8 cellular contexts compared by ENCODE assay signal in genomic region chr7:158863611-158864506, GRCh38. TPM values are rescaled to one million over a fixed set of nuclear protein-coding genes. Genes with fewer than 3 reads are reported as not detected.
DNase-seq lines count a peak whose midpoint lies in the region; ATAC-seq and TF ChIP-seq lines count a peak whose summit lies in the region.

No MANE protein-coding gene starts in this region.

- H3K4me3 ChIP-seq in ascending aorta: peak overlapping the region; percentile 61 to 77

- ATAC-seq in HG03108 (IDR thresholded peaks at IDR 0.05; ENCODE audit: unreplicated experiment) (peak; percentile 33), left ventricle myocardium superior (peak; percentile 90)

- H3K9me3 ChIP-seq in ascending aorta: no peaks in the 10 kb centered on the region

- peaks cover 0 to 6% of the 10 kb centered on the region in 2 donors for H3K4me1 ChIP-seq in ascending aorta

- no peaks in the 10 kb centered on the region for H3K36me3 ChIP-seq in ascending aorta

- DNase-seq in NCI-H510A (lab: John Stamatoyannopoulos, UW): peak; percentile 45
- DNase-seq in NCI-H510A treated with DMSO at 0.1 percent for 48 hours (lab: John Stamatoyannopoulos, UW): no peak
- peak; percentile 55 for DNase-seq in RKO (ENCODE audit: low spot score)
- DNase-seq in ascending aorta (ENCODE audit: low spot score in 2 of 2): peak; percentile 23 to 84
- peak; percentile 89 for DNase-seq in left ventricle myocardium superior
- peak; percentile 77 for DNase-seq in renal cortical epithelial cell (ENCODE audit: low read depth)
- no peak for DNase-seq in effector CD4-positive, alpha-beta T cell

- peak overlapping the region; percentile 83 for H3K27ac ChIP-seq in ascending aorta

- H3K27me3 ChIP-seq in ascending aorta: no peaks in the 10 kb centered on the region

- intact Hi-C loops in ascending aorta (cut with DNase I) (loop anchor here (10.0 kb wide), 2 partner anchors 241 to 1969 kb away; partner anchors contain the start of gene LMBR1), left ventricle myocardium superior (cut with micrococcal nuclease) (no loop called here)

- no peak for TF ChIP-seq CTCF in ascending aorta (IDR thresholded peaks at IDR 0.05)

RNA-seq across cellular contexts. Expression of gene DYNC2I1, which starts 7.5 kb away (rescaled TPM):
- 7.6 TPM for total RNA-seq in ascending aorta
- 32.3 TPM for total RNA-seq in left ventricle myocardium superior
- 4.2 and 17.5 TPM in 2 replicates for total RNA-seq in renal cortical epithelial cell

RNA-seq across cellular contexts. Expression of gene ESYT2, which starts 34.5 kb away (rescaled TPM):
- total RNA-seq in ascending aorta (102 TPM), left ventricle myocardium superior (44.3 TPM), renal cortical epithelial cell (134 and 226 TPM in 2 replicates)

Comparison
In these comparisons a context has a peak if more than half of its experiments do, and no peak if none do; other contexts are left out.
1. DNase-seq: peak in NCI-H510A (single experiment), RKO (single experiment), ascending aorta (2 of 2), left ventricle myocardium superior (single experiment) and renal cortical epithelial cell (single experiment); none in NCI-H510A treated with DMSO at 0.1 percent for 48 hours (single experiment) and effector CD4-positive, alpha-beta T cell (single experiment).